In the genomic region with DNA sequence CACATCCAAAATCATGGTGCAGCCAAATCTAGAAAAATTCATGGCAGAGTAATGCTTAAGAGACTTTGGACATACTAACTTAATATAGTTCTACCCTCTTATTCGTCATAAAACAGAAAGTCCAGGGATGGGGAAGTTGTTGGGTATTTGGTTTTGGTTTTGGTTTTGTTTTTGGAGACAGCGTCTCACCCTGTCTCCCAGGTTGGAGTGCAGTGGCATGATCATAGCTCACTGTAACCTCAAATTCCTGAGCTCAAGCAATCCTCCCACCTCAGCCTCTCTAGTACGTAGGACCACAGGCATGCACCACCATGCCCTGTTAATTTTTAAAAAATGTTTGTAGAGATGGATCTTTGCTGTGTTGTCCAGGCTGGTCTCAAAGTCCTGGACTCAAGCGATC, we compare ENCODE assay signal across 10 cellular contexts.
A peak's percentile ranks its signal among the peaks of the same experiment; 100 is the strongest.
DNase-seq lines count a peak whose midpoint lies in the region; ATAC-seq and TF ChIP-seq lines count a peak whose summit lies in the region.
"Had no signal": no experiment of that assay in that cellular context is flagged by ENCODE, and none has a peak within 500 bp of the region (broad histone marks: within the 10 kb centered on the region; RNA-seq: fewer than 3 reads in every experiment).

No MANE protein-coding gene starts in this region.

- H3K27me3 ChIP-seq in ACC112 (ENCODE audit: insufficient read depth, low read length) (no peaks in the 10 kb centered on the region), RWPE2 (ENCODE audit: insufficient read depth, poor library complexity, severe bottlenecking) (no peaks in the 10 kb centered on the region), H7 (ENCODE audit: control insufficient read depth, insufficient read depth, low read length) (no peaks in the 10 kb centered on the region)

- H3K36me3 ChIP-seq in ACC112 (ENCODE audit: insufficient read depth, low read length) (peaks cover 8% of the 10 kb centered on the region; the same call in 1 of the 2 replicates), RWPE2 (ENCODE audit: low read depth) (no peaks in the 10 kb centered on the region), H7 (replicated peaks; ENCODE audit: control insufficient read depth, insufficient read depth, low read length) (no peaks in the 10 kb centered on the region; the same call in 1 of the 2 replicates)

- DNase-seq in RWPE2 (ENCODE audit: low spot score) (no peak), retina (no peak), H7 (no peak), NCI-H524 treated with DMSO at 0.1 percent for 48 hours (lab: John Stamatoyannopoulos, UW) (no peak)
- DNase-seq in stimulated activated naive CD8-positive, alpha-beta T cell treated with anti-CD3 and anti-CD28 coated beads, Interleukin-15, Interleukin-2, amounts not matched to agents 100 U/mL and 50 U/mL, for 24 hours = no peak
- DNase-seq: activated T-cell treated with anti-CD3 and anti-CD28 coated beads, Interleukin-2, amount 50 U/mL, for 48 hours; SIG-M5 had no signal

- peak; percentile 86 for ATAC-seq in GM19397 (IDR thresholded peaks at IDR 0.05; ENCODE audit: unreplicated experiment)
- peak; percentile 74 for ATAC-seq in HG03135 (IDR thresholded peaks at IDR 0.05; ENCODE audit: unreplicated experiment)
- no peak for ATAC-seq in RWPE2 (ENCODE audit: low read depth)
- no peak for ATAC-seq in stimulated activated naive CD8-positive, alpha-beta T cell treated with anti-CD3 and anti-CD28 coated beads, Interleukin-15, Interleukin-2, amounts not matched to agents 100 U/mL and 50 U/mL, for 24 hours

- TF ChIP-seq CTCF in RWPE2 (IDR thresholded peaks at IDR 0.05; ENCODE audit: poor library complexity, severe bottlenecking) = no peak

- peaks cover 40% of the 10 kb centered on the region for H3K4me1 ChIP-seq in ACC112 (ENCODE audit: control insufficient read depth, insufficient read depth, low read length, unreplicated experiment)
- H3K4me1 ChIP-seq in RWPE2 (ENCODE audit: insufficient read depth, poor library complexity, severe bottlenecking) = no peaks in the 10 kb centered on the region

- peak overlapping the region; percentile 30 for H3K27ac ChIP-seq in ACC112 (ENCODE audit: low read depth, low read length)
- H3K27ac ChIP-seq in RWPE2 (ENCODE audit: poor library complexity, severe bottlenecking) = peak overlapping the region; percentile 18

- H3K9me3 ChIP-seq in RWPE2 (ENCODE audit: severe bottlenecking) = no peaks in the 10 kb centered on the region

- peak overlapping the region; percentile 98 for H2AFZ ChIP-seq in ACC112 (ENCODE audit: low read length, unreplicated experiment)

- no peaks in the 10 kb centered on the region for H3K79me2 ChIP-seq in ACC112 (ENCODE audit: control insufficient read depth, insufficient read depth, low read length, unreplicated experiment)

- H3K4me3 ChIP-seq in ACC112 (ENCODE audit: low read depth, low read length) (peak overlapping the region; percentile 66), RWPE2 (ENCODE audit: severe bottlenecking) (no peak overlapping the region), H7 (ENCODE audit: insufficient read depth, low read depth, low read length) (no peak overlapping the region)

Comparison
In these comparisons a context has a peak if more than half of its experiments do, and no peak if none do; other contexts are left out.
1. ATAC-seq: peak in GM19397 (single experiment) and HG03135 (single experiment); none in RWPE2 (single experiment) and stimulated activated naive CD8-positive, alpha-beta T cell treated with anti-CD3 and anti-CD28 coated beads, Interleukin-15, Interleukin-2, amounts not matched to agents 100 U/mL and 50 U/mL, for 24 hours (single experiment).